Comparison of ENCODE assay signal across 30 cellular contexts in the genomic region with DNA sequence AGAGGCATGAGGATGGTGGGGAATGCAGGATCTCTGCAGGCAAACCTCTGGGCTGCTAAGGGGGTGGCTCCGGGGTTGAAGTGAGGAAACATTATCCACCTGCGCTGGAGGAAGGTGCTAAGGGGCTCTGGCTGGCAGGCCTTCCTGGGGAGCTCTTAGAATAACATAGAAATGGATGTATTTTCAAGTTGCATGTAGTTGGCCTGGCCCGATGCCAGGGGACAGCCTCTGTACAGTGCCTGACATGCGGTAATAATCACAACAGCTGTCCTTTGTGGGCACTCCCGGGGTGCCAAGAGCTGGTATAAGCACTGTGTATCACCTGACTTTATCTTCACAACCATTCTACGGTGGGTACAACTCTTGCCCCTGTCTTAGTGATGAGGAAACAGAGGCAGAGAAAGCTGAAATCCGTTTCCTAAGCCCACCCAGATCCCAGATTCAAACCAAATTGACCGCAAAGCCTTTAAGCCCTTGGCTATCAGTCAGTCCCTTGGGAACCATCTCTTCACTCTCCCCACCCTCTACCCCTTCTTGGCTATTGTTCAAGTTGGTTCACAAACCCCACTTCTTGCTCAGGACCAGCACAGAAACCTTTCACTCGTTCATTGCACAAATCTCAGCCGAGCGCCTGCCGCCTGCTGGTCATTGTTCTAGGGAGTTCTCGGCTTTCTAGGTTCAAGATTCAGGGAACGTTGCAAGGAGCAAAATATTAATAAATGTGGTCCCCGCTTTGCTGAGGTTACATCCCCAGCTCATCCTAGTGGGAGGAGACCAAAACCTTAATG. TPM values are rescaled to one million over a fixed set of nuclear protein-coding genes. Genes with fewer than 3 reads are reported as not detected.
DNase-seq lines count a peak whose midpoint lies in the region; ATAC-seq, FAIRE-seq and TF ChIP-seq lines count a peak whose summit lies in the region.
"Had no signal": no experiment of that assay in that cellular context is flagged by ENCODE, and none has a peak within 500 bp of the region (broad histone marks: within the 10 kb centered on the region; RNA-seq: fewer than 3 reads in every experiment).

No MANE protein-coding gene starts in this region.

- no peak for TF ChIP-seq POLR2A in K562 (conservative IDR thresholded peaks at IDR 0.05)

- H3K4me3 Mint-ChIP-seq in HFFc6: no peak overlapping the region
- H3K4me3 Mint-ChIP-seq: activated T-cell treated with anti-CD3 and anti-CD28 coated beads, Interleukin-2, amount 50 U/mL, for 4 hours; dendritic cell treated with granulocyte-macrophage colony-stimulating factor and Interleukin-4, amounts not matched to agents 40 ng/mL and 50 ng/mL, for 4 days had no signal

- in situ Hi-C loops in K562 (cut with MboI): no loop called here

- H2BK120ac ChIP-seq in mesenchymal stem cell (ENCODE audit: low read depth, low read length): no peak overlapping the region

- no peak overlapping the region for H3K23ac ChIP-seq in mesenchymal stem cell (ENCODE audit: low read length in 2 of 2)

- no peak overlapping the region for H3K27ac Mint-ChIP-seq in HFFc6
- H3K27ac Mint-ChIP-seq: dendritic cell treated with granulocyte-macrophage colony-stimulating factor and Interleukin-4, amounts not matched to agents 40 ng/mL and 50 ng/mL, for 4 days; progenitor cell of endocrine pancreas had no signal

- DNase-seq in D721Med (ENCODE audit: insufficient read length, low spot score) (no peak), HFFc6 (no peak), K562 (ENCODE audit: extremely low read depth in 1 of 4, low spot score in 3 of 4) (peak in 1 of 4 experiments; percentile 34), mesenchymal stem cell (no peak), AG20443 (ENCODE audit: low spot score) (no peak)
- DNase-seq: activated CD4-positive, alpha-beta T cell treated with anti-CD3 and anti-CD28 coated beads for 48 hours; activated naive CD4-positive, alpha-beta T cell; activated T-cell treated with anti-CD3 and anti-CD28 coated beads, Interleukin-2, amount 50 U/mL, for 4 hours; AML-193; kidney glomerular epithelial cell; NCI-H1092 treated with DMSO at 0.1 percent for 48 hours; NCI-H2081; NCI-H526; T-helper 2 cell had no signal

- peaks cover 5% of the 10 kb centered on the region; the same call in 1 of the 2 replicates for H3K9me3 Mint-ChIP-seq in HFFc6
- H3K9me3 Mint-ChIP-seq: activated T-cell treated with anti-CD3 and anti-CD28 coated beads, Interleukin-2, amount 50 U/mL, for 4 hours; dendritic cell treated with granulocyte-macrophage colony-stimulating factor and Interleukin-4, amounts not matched to agents 40 ng/mL and 50 ng/mL, for 4 days had no signal

- CTCF ChIA-PET in K562 (lab: Yijun Ruan, JAX; ENCODE audit: low intra/inter-chr PET ratio): interaction anchor here (0.9 kb wide), 1 partner anchor 214 kb away, joined by 3 read pairs; no protein-coding TSS in a partner anchor

- TF ChIP-seq RAD21 in K562 (CRISPR knock-in tag; conservative IDR thresholded peaks at IDR 0.05 in 1 of 2, IDR thresholded peaks at IDR 0.05 in 1 of 2): 0 out of 4 replicates have a peak, but pooled peaks of 1 of the 2 experiments have one; percentile 25

- H3K36me3 Mint-ChIP-seq in HFFc6 (ENCODE audit: low read depth): peaks cover 3% of the 10 kb centered on the region; the same call in 1 of the 2 replicates

- peak; percentile 66 for ATAC-seq in K562
- no peak for ATAC-seq in HG03469 (IDR thresholded peaks at IDR 0.05; ENCODE audit: unreplicated experiment)
- no peak for ATAC-seq in GM18867 (IDR thresholded peaks at IDR 0.05; ENCODE audit: unreplicated experiment)
- ATAC-seq in HG03354 (IDR thresholded peaks at IDR 0.05; ENCODE audit: poor library complexity, severe bottlenecking, unreplicated experiment): no peak
- ATAC-seq: activated T-cell treated with anti-CD3 and anti-CD28 coated beads, Interleukin-2, amount 50 U/mL, for 4 hours; SK-N-SH treated with all-trans-retinoic acid at 6 μM for 48 hours; upper lobe of right lung had no signal

- no peak overlapping the region for H2BK5ac ChIP-seq in mesenchymal stem cell (ENCODE audit: low read depth, low read length, poor library complexity, severe bottlenecking)

- no peak overlapping the region for H3K4ac ChIP-seq in mesenchymal stem cell (ENCODE audit: low read depth in 1 of 2, low read length in 2 of 2)

- no peaks in the 10 kb centered on the region for H3K4me1 Mint-ChIP-seq in HFFc6 (ENCODE audit: low read depth)

- intact Hi-C loops in K562 (cut with micrococcal nuclease): loop anchor here (5.0 to 10.0 kb wide), 3 partner anchors 63 to 284 kb away; a partner anchor contains a TSS

- POLR2A ChIA-PET in K562 (lab: Yijun Ruan, JAX): interaction anchor here (1.3 kb wide), 1 partner anchor 10 kb away, joined by 4 read pairs; no protein-coding TSS in a partner anchor

- no peak overlapping the region for H4K8ac ChIP-seq in mesenchymal stem cell (ENCODE audit: low read length)

- H3K79me1 ChIP-seq in mesenchymal stem cell (replicated peaks; ENCODE audit: low read length, poor library complexity, severe bottlenecking): no peaks in the 10 kb centered on the region

- H3K9ac ChIP-seq in K562 (ENCODE audit: insufficient read depth in 1 of 2, low read depth in 2 of 2, low read length in 2 of 2) (no peak overlapping the region), mesenchymal stem cell (ENCODE audit: low read length) (no peak overlapping the region)

- H4K91ac ChIP-seq in mesenchymal stem cell (ENCODE audit: low read length): no peak overlapping the region

- peaks cover 21% of the 10 kb centered on the region for H3K27me3 Mint-ChIP-seq in HFFc6 (ENCODE audit: insufficient read depth)
- H3K27me3 Mint-ChIP-seq: dendritic cell treated with granulocyte-macrophage colony-stimulating factor and Interleukin-4, amounts not matched to agents 40 ng/mL and 50 ng/mL, for 4 days had no signal

- peak overlapping the region; percentile 38 for H2AK5ac ChIP-seq in mesenchymal stem cell (ENCODE audit: low read length, severe bottlenecking)

- H3K27me3 ChIP-seq in K562 (ENCODE audit: control insufficient read depth in 2 of 2, insufficient read depth in 2 of 2, low read length in 2 of 2): peaks cover 19 to 40% of the 10 kb centered on the region in 2 experiments; a peak in 4 of 5 replicates
- H3K27me3 ChIP-seq in mesenchymal stem cell (ENCODE audit: control insufficient read depth in 1 of 2, insufficient read depth in 1 of 2, low read length in 2 of 2): peaks cover 0 to 67% of the 10 kb centered on the region in 2 experiments
- H3K27me3 ChIP-seq: breast epithelium, upper lobe of right lung had no signal

- H3K36me3 ChIP-seq in K562 (ENCODE audit: control insufficient read depth, insufficient read depth, low read length) (no peaks in the 10 kb centered on the region), mesenchymal stem cell (ENCODE audit: control insufficient read depth in 1 of 2, insufficient read depth in 2 of 2, low read depth in 1 of 2, low read length in 2 of 2) (no peaks in the 10 kb centered on the region)
- H3K36me3 ChIP-seq: breast epithelium, upper lobe of right lung had no signal

- no peak overlapping the region for H2AFZ ChIP-seq in K562 (ENCODE audit: low read depth, low read length)
- H2AFZ ChIP-seq in mesenchymal stem cell (ENCODE audit: low read depth, low read length): no peak overlapping the region

- H2BK12ac ChIP-seq in mesenchymal stem cell (ENCODE audit: low read length in 2 of 2): no peak overlapping the region

- H3K9me3 ChIP-seq in K562 (replicated peaks; ENCODE audit: control insufficient read depth, insufficient read depth, low read depth, low read length) (no peaks in the 10 kb centered on the region), mesenchymal stem cell (ENCODE audit: control insufficient read depth, low read length) (no peaks in the 10 kb centered on the region)
- H3K9me3 ChIP-seq: breast epithelium, upper lobe of right lung had no signal

- no peak overlapping the region for H3K4me3 ChIP-seq in K562
- no peak overlapping the region for H3K4me3 ChIP-seq in mesenchymal stem cell (ENCODE audit: insufficient read depth in 1 of 2, low read depth in 1 of 2, low read length in 2 of 2)
- H3K4me3 ChIP-seq: breast epithelium, upper lobe of right lung had no signal

- H3K27ac ChIP-seq in K562 (ENCODE audit: extremely low read depth, low read depth, low read length) (no peak overlapping the region), mesenchymal stem cell (ENCODE audit: low read length, poor library complexity, severe bottlenecking) (no peak overlapping the region)
- H3K27ac ChIP-seq: breast epithelium, HL-60, upper lobe of right lung had no signal

- H3K9me1 ChIP-seq in K562 (ENCODE audit: control insufficient read depth, insufficient read depth, low read length): no peaks in the 10 kb centered on the region

- TF ChIP-seq CTCF in D721Med (IDR thresholded peaks at IDR 0.05; ENCODE audit: insufficient read depth, missing control alignments): peak; percentile 10
- TF ChIP-seq CTCF in HFFc6 (IDR thresholded peaks at IDR 0.05): peak; percentile 26; the same call in 1 of the 2 replicates
- TF ChIP-seq CTCF in K562 (IDR thresholded peaks at IDR 0.05 in 2 of 3, conservative IDR thresholded peaks at IDR 0.05 in 1 of 3; ENCODE audit: insufficient read depth in 2 of 3, low read depth in 1 of 3, low read length in 3 of 3): peak; percentile 46 to 60 (median 59)

- H3K4me2 ChIP-seq in K562 (ENCODE audit: insufficient read depth, low read length): no peak overlapping the region
- no peak overlapping the region for H3K4me2 ChIP-seq in mesenchymal stem cell (ENCODE audit: low read length, poor library complexity, severe bottlenecking)

- H2BK15ac ChIP-seq in mesenchymal stem cell (ENCODE audit: low read depth, poor library complexity, severe bottlenecking): no peak overlapping the region

- under 1% methylated on average over 15 of the region's 15 CpGs for WGBS in K562 (ENCODE audit: insufficient coverage, low coverage, missing lambda C conversion rate)
- 82% methylated on average over 14 of the region's 15 CpGs for WGBS in mesenchymal stem cell

- FAIRE-seq in D721Med (lab: Jason Lieb, UNC): no peak
- peak; percentile 23 for FAIRE-seq in K562 (lab: Jason Lieb, UNC)
- FAIRE-seq: endometrium, H54 had no signal

- peaks cover 5% of the 10 kb centered on the region; the same call in 1 of the 2 replicates for H4K20me1 ChIP-seq in K562 (replicated peaks; ENCODE audit: control insufficient read depth, insufficient read depth, low read length)

- H3K4me1 ChIP-seq in K562 (replicated peaks in 1 of 2; ENCODE audit: control insufficient read depth in 2 of 2, insufficient read depth in 2 of 2, low read length in 2 of 2) (peaks cover 0 to 5% of the 10 kb centered on the region in 2 experiments; a peak in 2 of 5 replicates), mesenchymal stem cell (ENCODE audit: control insufficient read depth, insufficient read depth, low read depth, low read length) (peaks cover 3% of the 10 kb centered on the region)
- H3K4me1 ChIP-seq: breast epithelium, upper lobe of right lung had no signal

- BruUV-seq in K562 (replicated peaks; lab: Mats Ljungman, UMichigan): no TSS peak

- H3K14ac ChIP-seq in mesenchymal stem cell (ENCODE audit: low read length in 2 of 2): no peak overlapping the region

- TF ChIP-seq EP300 in K562 (IDR thresholded peaks at IDR 0.05; ENCODE audit: low read length): no peak

- H3K79me2 ChIP-seq in K562 (ENCODE audit: control insufficient read depth, insufficient read depth, low read length): no peaks in the 10 kb centered on the region

- H3K18ac ChIP-seq in mesenchymal stem cell (ENCODE audit: low read depth in 1 of 2, low read length in 2 of 2): no peak overlapping the region

RNA-seq across cellular contexts. Expression of a gene that starts 30.9 kb away (rescaled TPM):
- not detected for total RNA-seq in HFFc6 (2021; fragmentation: NEBNext Ultra II Directional; extraction: Animal tissue kit (Norgen Biotek cat#: 25700))
- total RNA-seq in K562 (2011; cell fraction: chromatin; rRNA removed; ENCODE audit: low replicate concordance): 0.37 and 0.81 TPM in 2 replicates
- total RNA-seq in K562 (2011; cell fraction: nucleolus; rRNA removed): 0.92 TPM in 1 of 2 replicates, not detected in the other
- total RNA-seq in K562 (2011; cell fraction: nucleoplasm; rRNA removed): 0.66 TPM in 1 of 2 replicates, not detected in the other
- total RNA-seq in K562 (2014; rRNA removed) (not detected in 2 replicates), K562 (2014; rRNA removed; fragmentation: Illumina TruSeq; extraction: Trizol) (not detected in 2 replicates), K562 (2015; rRNA removed; fragmentation: Illumina TruSeq; extraction: Trizol) (not detected in 2 replicates), K562 (2021) (0.33 TPM in 1 of 2 replicates, not detected in the other)
- polyA plus RNA-seq in K562 (2011; rRNA removed) (0.09 TPM in 1 of 2 replicates, not detected in the other), K562 (2014; fragmentation: Illumina TruSeq; extraction: Trizol) (not detected in 2 replicates), K562 (2014; fragmentation: Nextera tagmentation; extraction: Ambion mirVana) (under 1 TPM in 1 of 2 experiments, not detected in 1; 0.22 TPM), K562 (2014; rRNA removed) (not detected in 2 replicates)
- polyA plus RNA-seq in K562 (2011; cell fraction: cytosol; rRNA removed): 0.15 and 1.3 TPM in 2 replicates
- polyA plus RNA-seq in K562 (2011; cell fraction: nucleus; rRNA removed): 0.10 and 0.58 TPM in 2 replicates
- polyA plus RNA-seq in K562 (2012): 0.04 and 0.17 TPM in 2 replicates
- polyA minus RNA-seq in K562 (2011; rRNA and poly(A)+ RNA removed): not detected in 2 replicates
- polyA minus RNA-seq in K562 (2011; cell fraction: cytosol; rRNA and poly(A)+ RNA removed): not detected in 2 replicates
- 0.27 TPM in 1 of 2 replicates, not detected in the other for polyA minus RNA-seq in K562 (2011; cell fraction: nucleus; rRNA and poly(A)+ RNA removed)
- polyA plus RNA-seq in mesenchymal stem cell (2013, experiment 1 of 2): not detected
- polyA plus RNA-seq in mesenchymal stem cell (2013, experiment 2 of 2): not detected
- total RNA-seq: fibroblast of lung, lung microvascular endothelial cell, progenitor cell of endocrine pancreas had no signal
- polyA plus RNA-seq: fibroblast of lung had no signal

RNA-seq across cellular contexts. Expression of a gene that starts 33.1 kb away (rescaled TPM):
- total RNA-seq in HFFc6 (2021; fragmentation: NEBNext Ultra II Directional; extraction: Animal tissue kit (Norgen Biotek cat#: 25700)): not detected
- total RNA-seq in K562 (2011; cell fraction: chromatin; rRNA removed; ENCODE audit: low replicate concordance): not detected in 2 replicates
- not detected in 2 replicates for total RNA-seq in K562 (2011; cell fraction: nucleolus; rRNA removed)
- not detected in 2 replicates for total RNA-seq in K562 (2011; cell fraction: nucleoplasm; rRNA removed)
- total RNA-seq in K562 (2014; rRNA removed): not detected in 2 replicates
- total RNA-seq in K562 (2014; rRNA removed; fragmentation: Illumina TruSeq; extraction: Trizol): not detected in 2 replicates
- total RNA-seq in K562 (2015; rRNA removed; fragmentation: Illumina TruSeq; extraction: Trizol): not detected in 2 replicates
- not detected in 2 replicates for total RNA-seq in K562 (2021)
- polyA plus RNA-seq in K562 (2011; rRNA removed): not detected in 2 replicates
- not detected in 2 replicates for polyA plus RNA-seq in K562 (2011; cell fraction: cytosol; rRNA removed)
- polyA plus RNA-seq in K562 (2011; cell fraction: nucleus; rRNA removed): not detected in 2 replicates
- polyA plus RNA-seq in K562 (2012): not detected in 2 replicates
- not detected in 2 replicates for polyA plus RNA-seq in K562 (2014; fragmentation: Illumina TruSeq; extraction: Trizol)
- polyA plus RNA-seq in K562 (2014; fragmentation: Nextera tagmentation; extraction: Ambion mirVana): not detected
- not detected in 2 replicates for polyA plus RNA-seq in K562 (2014; rRNA removed)
- not detected in 2 replicates for polyA minus RNA-seq in K562 (2011; rRNA and poly(A)+ RNA removed)
- not detected in 2 replicates for polyA minus RNA-seq in K562 (2011; cell fraction: cytosol; rRNA and poly(A)+ RNA removed)
- not detected in 2 replicates for polyA minus RNA-seq in K562 (2011; cell fraction: nucleus; rRNA and poly(A)+ RNA removed)
- not detected for polyA plus RNA-seq in mesenchymal stem cell (2013, experiment 1 of 2)
- not detected for polyA plus RNA-seq in mesenchymal stem cell (2013, experiment 2 of 2)
- total RNA-seq: activated T-cell treated with anti-CD3 and anti-CD28 coated beads, Interleukin-2, amount 50 U/mL, for 4 hours; breast epithelium; fibroblast of lung; lung microvascular endothelial cell; progenitor cell of endocrine pancreas; RPMI7951; subcutaneous adipose tissue; upper lobe of right lung had no signal
- polyA plus RNA-seq: adipose tissue, fibroblast of lung had no signal
